15 cellular contexts compared by ENCODE assay signal in genomic region chr2:25832897-25833296, GRCh38. TPM values are rescaled to one million over a fixed set of nuclear protein-coding genes. Genes with fewer than 3 reads are reported as not detected.
DNase-seq lines count a peak whose midpoint lies in the region; ATAC-seq and TF ChIP-seq lines count a peak whose summit lies in the region.
"Had no signal": no experiment of that assay in that cellular context is flagged by ENCODE, and none has a peak within 500 bp of the region (broad histone marks: within the 10 kb centered on the region; RNA-seq: fewer than 3 reads in every experiment).

No MANE protein-coding gene starts in this region.

- POLR2A ChIA-PET in HCT116 (lab: Charles Lee): no interaction called here

- DNase-seq in activated naive CD4-positive, alpha-beta T cell treated with anti-CD3 and anti-CD28 coated beads, Interleukin-2, amount 10 ng/mL, durations not matched to agents 7 days and 5 days: no peak
- no peak for DNase-seq in activated naive CD4-positive, alpha-beta T cell treated with anti-CD3 and anti-CD28 coated beads, Interleukin-2, amount 50 U/mL, for 16 hours
- DNase-seq in HCT116 (ENCODE audit: low read depth, low spot score): no peak
- no peak for DNase-seq in stimulated activated effector memory CD8-positive, alpha-beta T cell treated with anti-CD3 and anti-CD28 coated beads, Interleukin-12 subunit alpha, Interleukin-12 subunit beta, amount 100 ng/mL, for 72 hours (ENCODE audit: low spot score in 2 of 2)
- DNase-seq in NCI-H2107 (lab: John Stamatoyannopoulos, UW): no peak
- no peak for DNase-seq in COLO829 (ENCODE audit: low spot score)
- DNase-seq: CD4-positive, CD25-positive, alpha-beta regulatory T cell; DMS 273 treated with DMSO at 0.1 percent for 48 hours; GF-D8; NCI-H1930; NCI-H2171 treated with DMSO at 0.1 percent for 48 hours; NCI-H774; PC-3 had no signal

- no peak overlapping the region for H3K9ac ChIP-seq in HCT116 (ENCODE audit: low read length)

- H3K4me2 ChIP-seq in HCT116 (ENCODE audit: low read length): no peak overlapping the region

- intact Hi-C loops in HCT116 (cut with micrococcal nuclease): no loop called here

- no peaks in the 10 kb centered on the region for H3K4me1 ChIP-seq in HCT116 (ENCODE audit: control insufficient read depth in 1 of 2, insufficient read depth in 2 of 2, low read length in 2 of 2)

- H4K20me1 ChIP-seq in HCT116 (ENCODE audit: insufficient read depth): no peaks in the 10 kb centered on the region

- ATAC-seq in HCT116: no peak
- ATAC-seq in stimulated activated effector memory CD8-positive, alpha-beta T cell treated with anti-CD3 and anti-CD28 coated beads, Interleukin-12 subunit alpha, Interleukin-12 subunit beta, amount 100 ng/mL, for 72 hours: no peak
- ATAC-seq: PC-3 had no signal

- 0 out of 4 replicates have a peak, but pooled peaks cover 0 to 8% of the 10 kb centered on the region in 2 experiments for H3K36me3 ChIP-seq in HCT116 (ENCODE audit: control insufficient read depth in 1 of 2, insufficient read depth in 2 of 2, low read length in 2 of 2)

- no peak overlapping the region for H2AFZ ChIP-seq in HCT116 (ENCODE audit: low read depth, low read length, poor library complexity, severe bottlenecking)

- no peak overlapping the region for H3K4me3 Mint-ChIP-seq in activated naive CD4-positive, alpha-beta T cell treated with anti-CD3 and anti-CD28 coated beads, Interleukin-2, amount 10 ng/mL, durations not matched to agents 7 days and 5 days
- H3K4me3 Mint-ChIP-seq in activated naive CD8-positive, alpha-beta T cell: peak overlapping the region; percentile 72
- peak overlapping the region; percentile 53 for H3K4me3 Mint-ChIP-seq in stimulated activated effector memory CD8-positive, alpha-beta T cell treated with anti-CD3 and anti-CD28 coated beads, Interleukin-12 subunit alpha, Interleukin-12 subunit beta, amount 100 ng/mL, for 72 hours
- H3K4me3 Mint-ChIP-seq: CD4-positive, CD25-positive, alpha-beta regulatory T cell had no signal

- TF ChIP-seq CTCF in HCT116 (IDR thresholded peaks at IDR 0.05 in 2 of 3, conservative IDR thresholded peaks at IDR 0.05 in 1 of 3; ENCODE audit: borderline replicate concordance in 1 of 3, insufficient read depth in 1 of 3, low read depth in 2 of 3, low read length in 2 of 3): no peak

- H3K79me2 ChIP-seq in HCT116 (ENCODE audit: insufficient read depth, low read length): peaks cover 16% of the 10 kb centered on the region

- no peaks in the 10 kb centered on the region for H3K9me2 ChIP-seq in HCT116 (ENCODE audit: insufficient read depth)

- H3K9me3 Mint-ChIP-seq in activated naive CD4-positive, alpha-beta T cell treated with anti-CD3 and anti-CD28 coated beads, Interleukin-2, amount 10 ng/mL, durations not matched to agents 7 days and 5 days: peaks cover 7% of the 10 kb centered on the region
- no peaks in the 10 kb centered on the region for H3K9me3 Mint-ChIP-seq in activated naive CD8-positive, alpha-beta T cell (ENCODE audit: low read depth)
- peaks cover 3% of the 10 kb centered on the region for H3K9me3 Mint-ChIP-seq in stimulated activated effector memory CD8-positive, alpha-beta T cell treated with anti-CD3 and anti-CD28 coated beads, Interleukin-12 subunit alpha, Interleukin-12 subunit beta, amount 100 ng/mL, for 72 hours

- H3K27ac Mint-ChIP-seq in activated naive CD4-positive, alpha-beta T cell treated with anti-CD3 and anti-CD28 coated beads, Interleukin-2, amount 10 ng/mL, durations not matched to agents 7 days and 5 days: peak overlapping the region; percentile 88
- H3K27ac Mint-ChIP-seq in activated naive CD8-positive, alpha-beta T cell: peak overlapping the region; percentile 83
- H3K27ac Mint-ChIP-seq in stimulated activated effector memory CD8-positive, alpha-beta T cell treated with anti-CD3 and anti-CD28 coated beads, Interleukin-12 subunit alpha, Interleukin-12 subunit beta, amount 100 ng/mL, for 72 hours: peak overlapping the region; percentile 86

- no peak overlapping the region for H3K4me3 ChIP-seq in HCT116 (replicated peaks in 1 of 2; ENCODE audit: low read depth in 1 of 2, low read length in 2 of 2)

- no peaks in the 10 kb centered on the region for H3K27me3 ChIP-seq in HCT116 (ENCODE audit: insufficient read depth, low read length)

- no peak for TF ChIP-seq POLR2A in HCT116 (IDR thresholded peaks at IDR 0.05; ENCODE audit: borderline replicate concordance, extremely low read depth, insufficient read depth, insufficient read length)

- H3K9me3 ChIP-seq in HCT116 (ENCODE audit: control insufficient read depth in 1 of 2, insufficient read depth in 1 of 2, low read depth in 1 of 2, low read length in 2 of 2): peaks cover 0 to 6% of the 10 kb centered on the region in 2 experiments; a peak in 1 of 4 replicates

- peaks cover 47% of the 10 kb centered on the region for H3K36me3 Mint-ChIP-seq in activated naive CD4-positive, alpha-beta T cell treated with anti-CD3 and anti-CD28 coated beads, Interleukin-2, amount 10 ng/mL, durations not matched to agents 7 days and 5 days
- peaks cover 13% of the 10 kb centered on the region for H3K36me3 Mint-ChIP-seq in activated naive CD8-positive, alpha-beta T cell
- H3K36me3 Mint-ChIP-seq in stimulated activated effector memory CD8-positive, alpha-beta T cell treated with anti-CD3 and anti-CD28 coated beads, Interleukin-12 subunit alpha, Interleukin-12 subunit beta, amount 100 ng/mL, for 72 hours: peaks cover 35% of the 10 kb centered on the region

- no peak overlapping the region for H3K27ac ChIP-seq in HCT116 (ENCODE audit: low read depth, low read length)
- H3K27ac ChIP-seq: RWPE1 had no signal

- RAD21 ChIA-PET in HCT116 (lab: Charles Lee; ENCODE audit: low non-redundant PET in 1 of 2, low total read pairs in 2 of 2, uncharacterized antibody in 2 of 2, unreplicated experiment in 2 of 2): no interaction called here

- no peaks in the 10 kb centered on the region for H3K27me3 Mint-ChIP-seq in activated naive CD4-positive, alpha-beta T cell treated with anti-CD3 and anti-CD28 coated beads, Interleukin-2, amount 10 ng/mL, durations not matched to agents 7 days and 5 days
- no peaks in the 10 kb centered on the region for H3K27me3 Mint-ChIP-seq in activated naive CD8-positive, alpha-beta T cell
- H3K27me3 Mint-ChIP-seq: CD4-positive, CD25-positive, alpha-beta regulatory T cell had no signal

- TF ChIP-seq RAD21 in HCT116 (IDR thresholded peaks at IDR 0.05; ENCODE audit: low read depth): no peak

- peaks cover 40% of the 10 kb centered on the region for H3K4me1 Mint-ChIP-seq in activated naive CD4-positive, alpha-beta T cell treated with anti-CD3 and anti-CD28 coated beads, Interleukin-2, amount 10 ng/mL, durations not matched to agents 7 days and 5 days
- peaks cover 55% of the 10 kb centered on the region for H3K4me1 Mint-ChIP-seq in activated naive CD8-positive, alpha-beta T cell (ENCODE audit: low read depth)
- H3K4me1 Mint-ChIP-seq in stimulated activated effector memory CD8-positive, alpha-beta T cell treated with anti-CD3 and anti-CD28 coated beads, Interleukin-12 subunit alpha, Interleukin-12 subunit beta, amount 100 ng/mL, for 72 hours: peaks cover 44% of the 10 kb centered on the region

- CTCF ChIA-PET in activated naive CD4-positive, alpha-beta T cell treated with anti-CD3 and anti-CD28 coated beads, Interleukin-2, amount 10 ng/mL, durations not matched to agents 7 days and 5 days (lab: Charles Lee): no interaction called here
- CTCF ChIA-PET in HCT116 (lab: Charles Lee): no interaction called here

- BruUV-seq in HCT116 (replicated peaks; lab: Mats Ljungman, UMichigan): TSS peak; percentile 26

TF ChIP-seq in HCT116, 20 proteins besides CTCF, POLR2A, EP300 and RAD21 (continues in another document):
- TF ChIP-seq SIN3A (IDR thresholded peaks at IDR 0.05; ENCODE audit: low read depth) (no peak), ZFX (IDR thresholded peaks at IDR 0.05) (no peak), CBX3 (IDR thresholded peaks at IDR 0.05; ENCODE audit: low read depth) (no peak), EGR1 (IDR thresholded peaks at IDR 0.05; ENCODE audit: low read depth) (no peak), ZNF274 (IDR thresholded peaks at IDR 0.05; ENCODE audit: low read depth, low read length) (no peak), CEBPB (IDR thresholded peaks at IDR 0.05; ENCODE audit: low read depth) (no peak), SRF (IDR thresholded peaks at IDR 0.05; ENCODE audit: low read depth) (no peak), ZBTB33 (IDR thresholded peaks at IDR 0.05; ENCODE audit: extremely low read depth, insufficient replicate concordance, low read length) (no peak), SP1 (IDR thresholded peaks at IDR 0.05; ENCODE audit: low read depth) (no peak), JUND (IDR thresholded peaks at IDR 0.05) (no peak)

RNA-seq across cellular contexts. Expression of gene ASXL2, which starts 45.4 kb away (rescaled TPM):
- 29.2 TPM for total RNA-seq in HCT116 (2021; ENCODE audit: unreplicated experiment)
- polyA plus RNA-seq in HCT116 (2012): 9.4 and 12.5 TPM in 2 replicates
